Comparison of ENCODE assay signal across 22 cellular contexts in genomic region chr22:44131989-44132685, GRCh38. TPM values are rescaled to one million over a fixed set of nuclear protein-coding genes. Genes with fewer than 3 reads are reported as not detected.
"Had no signal": no experiment of that assay in that cellular context is flagged by ENCODE, and none has a peak within 500 bp of the region (broad histone marks: within the 10 kb centered on the region; RNA-seq: fewer than 3 reads in every experiment).

No MANE protein-coding gene starts in this region.

- H3K4me3 ChIP-seq: breast epithelium, Peyer's patch had no signal

- ATAC-seq: activated CD8-positive, alpha-beta memory T cell treated with anti-CD3 and anti-CD28 coated beads, Interleukin-2, amount 10 ng/mL, durations not matched to agents 7 days and 5 days had no signal

- H3K36me3 ChIP-seq: breast epithelium had no signal

- H3K4me1 ChIP-seq: breast epithelium, Peyer's patch had no signal

- DNase-seq: activated B cell treated with CpG ODN at 0.5 μM for 24 hours; activated CD4-positive, alpha-beta T cell treated with anti-CD3 and anti-CD28 coated beads for 1 hour; activated CD4-positive, alpha-beta T cell treated with anti-CD3 and anti-CD28 coated beads, Interleukin-2, amount 10 ng/mL, durations not matched to agents 24 days and 14 days; activated CD4-positive, alpha-beta T cell treated with anti-CD3 and anti-CD28 coated beads, Interleukin-2, amount 50 U/mL, for 48 hours; activated CD8-positive, alpha-beta memory T cell treated with anti-CD3 and anti-CD28 coated beads, Interleukin-2, amount 10 ng/mL, durations not matched to agents 7 days and 5 days; activated effector memory CD4-positive, alpha-beta T cell treated with Interleukin-2 at 50 U/mL for 16 hours; activated naive CD4-positive, alpha-beta T cell; activated T-cell treated with anti-CD3 and anti-CD28 coated beads, Interleukin-2, amount 50 U/mL, for 24 hours; KG1; NCI-H1048; NCI-H1930; NCI-H345; NCI-H510A; NCI-H526 treated with DMSO at 0.1 percent for 48 hours; NCI-H82; Peyer's patch; SHP77 treated with DMSO at 0.1 percent for 48 hours had no signal

- H3K27me3 ChIP-seq: breast epithelium, Peyer's patch had no signal

- H3K27ac ChIP-seq: breast epithelium, Peyer's patch, RWPE1 had no signal

RNA-seq across cellular contexts. Expression of gene PARVG, which starts 48.6 kb away (rescaled TPM):
- total RNA-seq: LHCN-M2, M059J, SK-MEL-5 had no signal
